In genomic region chr1:155514582-155515187, GRCh38 we compare ENCODE assay signal across 1 cellular context.
TF ChIP-seq lines count a peak whose summit lies in the region.

No MANE protein-coding gene starts in this region.

TF ChIP-seq in IMR-90, 13 proteins besides CTCF, POLR2A, EP300 and RAD21:
- TF ChIP-seq RCOR1 (IDR thresholded peaks at IDR 0.05; ENCODE audit: insufficient replicate concordance, low read length) (no peak), CEBPB (IDR thresholded peaks at IDR 0.05; ENCODE audit: low read depth, low read length) (no peak), BHLHE40 (IDR thresholded peaks at IDR 0.05; ENCODE audit: low read depth, low read length) (no peak), MAFK (IDR thresholded peaks at IDR 0.05; ENCODE audit: low read depth, low read length) (no peak), CHD1 (IDR thresholded peaks at IDR 0.05; ENCODE audit: low read depth, low read length) (no peak), SMC3 (IDR thresholded peaks at IDR 0.05; ENCODE audit: low read depth, low read length) (no peak), USF2 (IDR thresholded peaks at IDR 0.05; ENCODE audit: low read depth, low read length) (no peak), FOS (IDR thresholded peaks at IDR 0.05; ENCODE audit: low read depth, low read length) (no peak), RFX5 (IDR thresholded peaks at IDR 0.05; ENCODE audit: low read depth, low read length) (no peak), NFE2L2 (IDR thresholded peaks at IDR 0.05; ENCODE audit: low read depth, low read length) (no peak)
